In the genomic region with DNA sequence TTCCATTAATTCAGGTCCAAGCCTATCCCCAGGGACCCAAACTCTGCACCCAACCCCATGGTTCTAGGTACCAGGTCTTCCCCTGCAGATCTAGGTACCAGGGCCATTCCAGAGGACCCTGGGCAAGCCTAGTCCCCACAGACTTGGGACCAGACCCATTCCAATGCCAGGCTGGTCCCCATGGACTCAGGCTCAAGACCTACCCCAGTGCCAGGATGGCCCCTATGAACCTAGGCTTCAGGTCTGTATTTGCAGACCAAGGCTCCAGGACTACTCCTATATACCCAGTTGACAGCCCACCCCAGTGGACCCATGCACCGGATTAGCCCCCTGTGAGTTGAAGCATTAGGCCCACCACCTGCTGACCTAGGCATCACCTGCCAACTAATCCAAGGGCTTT, we compare ENCODE assay signal across 21 cellular contexts. TPM values are rescaled to one million over a fixed set of nuclear protein-coding genes. Genes with fewer than 3 reads are reported as not detected.
DNase-seq lines count a peak whose midpoint lies in the region; ATAC-seq and TF ChIP-seq lines count a peak whose summit lies in the region.
"Had no signal": no experiment of that assay in that cellular context is flagged by ENCODE, and none has a peak within 500 bp of the region (broad histone marks: within the 10 kb centered on the region; RNA-seq: fewer than 3 reads in every experiment).

No MANE protein-coding gene starts in this region.

- peaks cover 14% of the 10 kb centered on the region for H3K36me3 Mint-ChIP-seq in WTC11

- TF ChIP-seq CTCF in heart left ventricle (IDR thresholded peaks at IDR 0.05) (no peak), psoas muscle (IDR thresholded peaks at IDR 0.05) (no peak), WTC11 (IDR thresholded peaks at IDR 0.05) (no peak)

- H3K27me3 ChIP-seq in heart left ventricle (no peaks in the 10 kb centered on the region), psoas muscle (ENCODE audit: insufficient read depth in 3 of 3, low read length in 2 of 3) (no peaks in the 10 kb centered on the region)
- H3K27me3 ChIP-seq: MG63 had no signal

- CTCF ChIA-PET in WTC11 (lab: Charles Lee) = no interaction called here

- H3K27ac ChIP-seq in heart left ventricle (no peak overlapping the region), psoas muscle (no peak overlapping the region)
- H3K27ac ChIP-seq: A549, HL-60 had no signal

- peaks cover 0 to 18% (median 2%) of the 10 kb centered on the region in 12 donors for H3K4me1 ChIP-seq in heart left ventricle
- peaks cover 9% of the 10 kb centered on the region for H3K4me1 ChIP-seq in psoas muscle

- peaks cover 4% of the 10 kb centered on the region; the same call in 1 of the 2 replicates for H3K9me3 Mint-ChIP-seq in WTC11
- H3K9me3 Mint-ChIP-seq: CD4-positive, alpha-beta T cell had no signal

- POLR2A ChIA-PET in WTC11 (lab: Charles Lee) = no interaction called here

- H3K4me1 Mint-ChIP-seq in WTC11 = peaks cover 4% of the 10 kb centered on the region

- intact Hi-C loops in heart left ventricle (cut with DNase I) (no loop called here), Right ventricle myocardium inferior (cut with DNase I) (no loop called here), psoas muscle (cut with DNase I) (no loop called here)

- ATAC-seq in heart left ventricle = peak in 3 of 4 donors; percentile 16 to 50 (median 24)
- ATAC-seq in Right ventricle myocardium inferior = no peak
- ATAC-seq in GM21576 (IDR thresholded peaks at IDR 0.05; ENCODE audit: unreplicated experiment) = peak; percentile 11
- ATAC-seq in esophagus mucosa = peak; percentile 23
- ATAC-seq in psoas muscle = peak in 3 of 4 donors; percentile 16 to 34 (median 17)
- ATAC-seq in WTC11 = no peak; the same call in 1 of the 2 replicates
- ATAC-seq: Panc1 had no signal

- no peak overlapping the region for H3K4me3 Mint-ChIP-seq in WTC11
- H3K4me3 Mint-ChIP-seq: CD4-positive, alpha-beta T cell had no signal

- H3K36me3 ChIP-seq in heart left ventricle (peaks cover 0 to 6% (median under 1%) of the 10 kb centered on the region in 9 donors), psoas muscle (ENCODE audit: insufficient read depth in 1 of 2, low read depth in 1 of 2) (no peaks in the 10 kb centered on the region)
- H3K36me3 ChIP-seq: MG63 had no signal

- H3K27me3 Mint-ChIP-seq in WTC11 (ENCODE audit: low read depth) = no peaks in the 10 kb centered on the region
- H3K27me3 Mint-ChIP-seq: CD4-positive, alpha-beta T cell had no signal

- 95 to 100% (median 98%) methylated on average over 1 of the region's 1 CpG for WGBS in heart left ventricle, 4 donors
- 100% methylated on average over 1 of the region's 1 CpG for WGBS in psoas muscle, 3 donors

- H3K27ac Mint-ChIP-seq in WTC11 = no peak overlapping the region
- H3K27ac Mint-ChIP-seq: CD4-positive, alpha-beta T cell had no signal

- no peaks in the 10 kb centered on the region for H3K9me3 ChIP-seq in heart left ventricle
- no peaks in the 10 kb centered on the region for H3K9me3 ChIP-seq in psoas muscle
- H3K9me3 ChIP-seq: A549, MG63 had no signal

- H3K4me3 ChIP-seq in heart left ventricle = no peak overlapping the region
- no peak overlapping the region for H3K4me3 ChIP-seq in psoas muscle
- H3K4me3 ChIP-seq: A549, MG63 had no signal

- DNase-seq in heart left ventricle = no peak
- no peak for DNase-seq in Right ventricle myocardium inferior (ENCODE audit: missing footprints)
- DNase-seq in psoas muscle = no peak
- DNase-seq in kidney glomerular epithelial cell (lab: John Stamatoyannopoulos, UW) = no peak
- no peak for DNase-seq in WTC11 (ENCODE audit: low spot score)
- DNase-seq in middle frontal gyrus (ENCODE audit: extremely low spot score, low spot score) = no peak
- DNase-seq: CD4-positive, alpha-beta T cell; DMS79; IMR-90; Karpas-422; MG63; NCI-H1048; NCI-H1436; NCI-H1930; NCI-H345; NCI-H526 had no signal

- no peak for TF ChIP-seq POLR2A in heart left ventricle (IDR thresholded peaks at IDR 0.05)

TF ChIP-seq in WTC11, 78 proteins besides CTCF, POLR2A, EP300 and RAD21:
- no peak for TF ChIP-seq GABPB1 (CRISPR knock-in tag; IDR thresholded peaks at IDR 0.05)
- TF ChIP-seq, protein P1, sequence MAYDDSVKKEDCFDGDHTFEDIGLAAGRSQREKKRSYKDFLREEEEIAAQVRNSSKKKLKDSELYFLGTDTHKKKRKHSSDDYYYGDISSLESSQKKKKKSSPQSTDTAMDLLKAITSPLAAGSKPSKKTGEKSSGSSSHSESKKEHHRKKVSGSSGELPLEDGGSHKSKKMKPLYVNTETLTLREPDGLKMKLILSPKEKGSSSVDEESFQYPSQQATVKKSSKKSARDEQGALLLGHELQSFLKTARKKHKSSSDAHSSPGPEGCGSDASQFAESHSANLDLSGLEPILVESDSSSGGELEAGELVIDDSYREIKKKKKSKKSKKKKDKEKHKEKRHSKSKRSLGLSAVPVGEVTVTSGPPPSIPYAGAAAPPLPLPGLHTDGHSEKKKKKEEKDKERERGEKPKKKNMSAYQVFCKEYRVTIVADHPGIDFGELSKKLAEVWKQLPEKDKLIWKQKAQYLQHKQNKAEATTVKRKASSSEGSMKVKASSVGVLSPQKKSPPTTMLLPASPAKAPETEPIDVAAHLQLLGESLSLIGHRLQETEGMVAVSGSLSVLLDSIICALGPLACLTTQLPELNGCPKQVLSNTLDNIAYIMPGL (CRISPR knock-in tag; IDR thresholded peaks at IDR 0.05) = no peak
- no peak for TF ChIP-seq NR1H2 (CRISPR knock-in tag; IDR thresholded peaks at IDR 0.05)
- TF ChIP-seq ZNF396 (CRISPR knock-in tag; IDR thresholded peaks at IDR 0.05; ENCODE audit: borderline replicate concordance) = no peak
- TF ChIP-seq, protein P2, sequence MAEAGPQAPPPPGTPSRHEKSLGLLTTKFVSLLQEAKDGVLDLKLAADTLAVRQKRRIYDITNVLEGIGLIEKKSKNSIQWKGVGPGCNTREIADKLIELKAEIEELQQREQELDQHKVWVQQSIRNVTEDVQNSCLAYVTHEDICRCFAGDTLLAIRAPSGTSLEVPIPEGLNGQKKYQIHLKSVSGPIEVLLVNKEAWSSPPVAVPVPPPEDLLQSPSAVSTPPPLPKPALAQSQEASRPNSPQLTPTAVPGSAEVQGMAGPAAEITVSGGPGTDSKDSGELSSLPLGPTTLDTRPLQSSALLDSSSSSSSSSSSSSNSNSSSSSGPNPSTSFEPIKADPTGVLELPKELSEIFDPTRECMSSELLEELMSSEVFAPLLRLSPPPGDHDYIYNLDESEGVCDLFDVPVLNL (CRISPR knock-in tag; IDR thresholded peaks at IDR 0.05; ENCODE audit: borderline replicate concordance, low read depth) = no peak
- TF ChIP-seq, protein P3, sequence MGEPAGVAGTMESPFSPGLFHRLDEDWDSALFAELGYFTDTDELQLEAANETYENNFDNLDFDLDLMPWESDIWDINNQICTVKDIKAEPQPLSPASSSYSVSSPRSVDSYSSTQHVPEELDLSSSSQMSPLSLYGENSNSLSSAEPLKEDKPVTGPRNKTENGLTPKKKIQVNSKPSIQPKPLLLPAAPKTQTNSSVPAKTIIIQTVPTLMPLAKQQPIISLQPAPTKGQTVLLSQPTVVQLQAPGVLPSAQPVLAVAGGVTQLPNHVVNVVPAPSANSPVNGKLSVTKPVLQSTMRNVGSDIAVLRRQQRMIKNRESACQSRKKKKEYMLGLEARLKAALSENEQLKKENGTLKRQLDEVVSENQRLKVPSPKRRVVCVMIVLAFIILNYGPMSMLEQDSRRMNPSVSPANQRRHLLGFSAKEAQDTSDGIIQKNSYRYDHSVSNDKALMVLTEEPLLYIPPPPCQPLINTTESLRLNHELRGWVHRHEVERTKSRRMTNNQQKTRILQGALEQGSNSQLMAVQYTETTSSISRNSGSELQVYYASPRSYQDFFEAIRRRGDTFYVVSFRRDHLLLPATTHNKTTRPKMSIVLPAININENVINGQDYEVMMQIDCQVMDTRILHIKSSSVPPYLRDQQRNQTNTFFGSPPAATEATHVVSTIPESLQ (CRISPR knock-in tag; IDR thresholded peaks at IDR 0.05) = no peak
- TF ChIP-seq, protein P4, sequence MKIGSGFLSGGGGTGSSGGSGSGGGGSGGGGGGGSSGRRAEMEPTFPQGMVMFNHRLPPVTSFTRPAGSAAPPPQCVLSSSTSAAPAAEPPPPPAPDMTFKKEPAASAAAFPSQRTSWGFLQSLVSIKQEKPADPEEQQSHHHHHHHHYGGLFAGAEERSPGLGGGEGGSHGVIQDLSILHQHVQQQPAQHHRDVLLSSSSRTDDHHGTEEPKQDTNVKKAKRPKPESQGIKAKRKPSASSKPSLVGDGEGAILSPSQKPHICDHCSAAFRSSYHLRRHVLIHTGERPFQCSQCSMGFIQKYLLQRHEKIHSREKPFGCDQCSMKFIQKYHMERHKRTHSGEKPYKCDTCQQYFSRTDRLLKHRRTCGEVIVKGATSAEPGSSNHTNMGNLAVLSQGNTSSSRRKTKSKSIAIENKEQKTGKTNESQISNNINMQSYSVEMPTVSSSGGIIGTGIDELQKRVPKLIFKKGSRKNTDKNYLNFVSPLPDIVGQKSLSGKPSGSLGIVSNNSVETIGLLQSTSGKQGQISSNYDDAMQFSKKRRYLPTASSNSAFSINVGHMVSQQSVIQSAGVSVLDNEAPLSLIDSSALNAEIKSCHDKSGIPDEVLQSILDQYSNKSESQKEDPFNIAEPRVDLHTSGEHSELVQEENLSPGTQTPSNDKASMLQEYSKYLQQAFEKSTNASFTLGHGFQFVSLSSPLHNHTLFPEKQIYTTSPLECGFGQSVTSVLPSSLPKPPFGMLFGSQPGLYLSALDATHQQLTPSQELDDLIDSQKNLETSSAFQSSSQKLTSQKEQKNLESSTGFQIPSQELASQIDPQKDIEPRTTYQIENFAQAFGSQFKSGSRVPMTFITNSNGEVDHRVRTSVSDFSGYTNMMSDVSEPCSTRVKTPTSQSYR (CRISPR knock-in tag; IDR thresholded peaks at IDR 0.05) = no peak
- TF ChIP-seq ZNF423 (CRISPR knock-in tag; IDR thresholded peaks at IDR 0.05) = no peak
- no peak for TF ChIP-seq SMAD4 (CRISPR knock-in tag; IDR thresholded peaks at IDR 0.05)

RNA-seq across cellular contexts. Expression of a gene that starts 8.9 kb away (rescaled TPM):
- 10 to 100 TPM in 6 of 9 donors, 1 to 10 TPM in 3; 8.2 to 16.4 (median 12.6) TPM for total RNA-seq in heart left ventricle
- polyA plus RNA-seq in heart left ventricle = 10 to 100 TPM in 1 of 2 donors, 1 to 10 TPM in 1; 6.8 to 11.5 TPM
- 10.1 TPM for total RNA-seq in Right ventricle myocardium inferior
- 9.4 TPM for total RNA-seq in esophagus mucosa
- 10 to 100 TPM in 2 of 4 donors, 1 to 10 TPM in 2; 6.4 to 10.4 (median 9.7) TPM for total RNA-seq in psoas muscle
- polyA plus RNA-seq in psoas muscle = 10 to 100 TPM in 1 of 3 donors, 1 to 10 TPM in 2; 4.3 to 11.6 (median 7.3) TPM
- 9.4 to 10.6 TPM (median 10.5 TPM) in 3 replicates for total RNA-seq in WTC11 (2021)

Comparison
In these comparisons a context has a peak if more than half of its experiments do, and no peak if none do; other contexts are left out.
1. ATAC-seq: peak in heart left ventricle (3 of 4), GM21576 (single experiment), esophagus mucosa (single experiment) and psoas muscle (3 of 4); none in Right ventricle myocardium inferior (single experiment) and WTC11 (single experiment).